Comparison of ENCODE assay signal across 8 cellular contexts in genomic region chr19:7917292-7918061, GRCh38. TPM values are rescaled to one million over a fixed set of nuclear protein-coding genes. Genes with fewer than 3 reads are reported as not detected.
A peak's percentile ranks its signal among the peaks of the same experiment; 100 is the strongest.
DNase-seq lines count a peak whose midpoint lies in the region; ATAC-seq, FAIRE-seq and TF ChIP-seq lines count a peak whose summit lies in the region.

No MANE protein-coding gene starts in this region.

- no peaks in the 10 kb centered on the region for H3K79me2 ChIP-seq in SU-DHL-6 (ENCODE audit: insufficient read depth, low read length)

- no peaks in the 10 kb centered on the region; the same call in none of the 2 replicates for H3K36me3 ChIP-seq in H7 (replicated peaks; ENCODE audit: control insufficient read depth, insufficient read depth, low read length)
- no peaks in the 10 kb centered on the region for H3K36me3 ChIP-seq in SU-DHL-6 (ENCODE audit: low read length)
- H3K36me3 ChIP-seq in small intestine (ENCODE audit: control insufficient read depth in 2 of 2, insufficient read depth in 2 of 2, low read length in 2 of 2): peaks cover 2 to 5% of the 10 kb centered on the region in 2 donors

- H3K4me2 ChIP-seq in SU-DHL-6 (ENCODE audit: low read depth, low read length, poor library complexity, severe bottlenecking): no peak overlapping the region

- 1 to 2% (median 1%) methylated on average over 45 to 70 of the region's 70 CpGs for WGBS in small intestine, 3 donors

- peak; percentile 70 for DNase-seq in AG08395 (ENCODE audit: low spot score)
- DNase-seq in H7: peak; percentile 95
- peak; percentile 34 for DNase-seq in amniotic stem cell (lab: John Stamatoyannopoulos, UW)
- DNase-seq in hepatic stellate cell (ENCODE audit: low spot score): peak; percentile 84
- peak; percentile 50 for DNase-seq in small intestine
- DNase-seq in ureter (ENCODE audit: low spot score): no peak

- no peaks in the 10 kb centered on the region for H4K20me1 ChIP-seq in SU-DHL-6 (ENCODE audit: low read depth, low read length)

- no peak overlapping the region for H2AFZ ChIP-seq in SU-DHL-6 (ENCODE audit: low read depth, low read length, severe bottlenecking)

- no peak for ATAC-seq in GM21515 (IDR thresholded peaks at IDR 0.05; ENCODE audit: unreplicated experiment)

- peak; percentile 17 for TF ChIP-seq CTCF in SU-DHL-6 (IDR thresholded peaks at IDR 0.05; ENCODE audit: insufficient read depth, low read length, poor library complexity, severe bottlenecking)

- H3K4me3 ChIP-seq in H7 (ENCODE audit: insufficient read depth, low read depth, low read length): peak overlapping the region; percentile 41
- no peak overlapping the region for H3K4me3 ChIP-seq in SU-DHL-6 (ENCODE audit: insufficient read depth, low read length, poor library complexity, severe bottlenecking)
- H3K4me3 ChIP-seq in small intestine (ENCODE audit: low read depth in 1 of 2, low read length in 2 of 2): peak overlapping the region in 1 of 2 donors; percentile 77

- 0 out of 2 replicates have a peak, but pooled peaks cover 3% of the 10 kb centered on the region for H3F3A ChIP-seq in SU-DHL-6 (ENCODE audit: insufficient read depth)

- no peak for FAIRE-seq in small intestine (lab: Jason Lieb, UNC)

- H3K4me1 ChIP-seq in small intestine (ENCODE audit: control insufficient read depth in 2 of 2, insufficient read depth in 1 of 2, low read depth in 1 of 2, low read length in 1 of 2): peaks cover 2 to 8% of the 10 kb centered on the region in 2 donors

- H3K9me3 ChIP-seq in SU-DHL-6 (ENCODE audit: insufficient read depth, low read length): no peaks in the 10 kb centered on the region
- no peaks in the 10 kb centered on the region for H3K9me3 ChIP-seq in small intestine (ENCODE audit: control insufficient read depth, low read depth)

- H3K27me3 ChIP-seq in H7 (ENCODE audit: control insufficient read depth, insufficient read depth, low read length): peaks cover 49% of the 10 kb centered on the region
- H3K27me3 ChIP-seq in SU-DHL-6 (ENCODE audit: low read length): no peaks in the 10 kb centered on the region
- H3K27me3 ChIP-seq in small intestine (ENCODE audit: control insufficient read depth in 2 of 2, insufficient read depth in 2 of 2, low read length in 2 of 2): peaks cover 0 to 20% of the 10 kb centered on the region in 2 donors

- H3K9me2 ChIP-seq in SU-DHL-6 (replicated peaks; ENCODE audit: insufficient read depth, low read length): no peaks in the 10 kb centered on the region

- H3K9ac ChIP-seq in SU-DHL-6 (ENCODE audit: low read length): no peak overlapping the region

- H3K27ac ChIP-seq in SU-DHL-6 (ENCODE audit: low read depth, low read length) (no peak overlapping the region), small intestine (ENCODE audit: low read depth in 1 of 2, low read length in 1 of 2) (no peak overlapping the region)

RNA-seq across cellular contexts. Expression of gene SNAPC2, which starts 2.7 kb away (rescaled TPM):
- 25.5 and 25.9 TPM in 2 replicates for total RNA-seq in H7 (2014; rRNA removed; shearing (Covaris generic))
- 10 to 100 TPM; 15.7 to 17.3 (median 17.1) TPM for polyA plus RNA-seq in small intestine
- 21.0 TPM for total RNA-seq in ureter

RNA-seq across cellular contexts. Expression of gene TGFBR3L, which starts 2.8 kb away (rescaled TPM):
- total RNA-seq in H7 (2014; rRNA removed; shearing (Covaris generic)): 1.7 TPM in 1 of 2 replicates, not detected in the other
- polyA plus RNA-seq in small intestine: under 1 TPM in 1 of 3 donors, not detected in 2; 0.21 TPM
- total RNA-seq in ureter: 2.2 TPM

RNA-seq across cellular contexts. Expression of gene CTXN1, which starts 8.5 kb away (rescaled TPM):
- total RNA-seq in H7 (2014; rRNA removed; shearing (Covaris generic)): 5.0 and 10.7 TPM in 2 replicates
- polyA plus RNA-seq in small intestine: 1 to 10 TPM in 1 of 3 donors, not detected in 2; 1.1 TPM
- 2.2 TPM for total RNA-seq in ureter

RNA-seq across cellular contexts. Expression of gene MAP2K7, which starts 13.8 kb away (rescaled TPM):
- total RNA-seq in H7 (2014; rRNA removed; shearing (Covaris generic)): 21.1 and 24.3 TPM in 2 replicates
- polyA plus RNA-seq in small intestine: 10 to 100 TPM; 17.3 to 22.4 (median 20.8) TPM
- 35.1 TPM for total RNA-seq in ureter

RNA-seq across cellular contexts. Expression of gene TIMM44, which starts 26.0 kb away (rescaled TPM):
- total RNA-seq in H7 (2014; rRNA removed; shearing (Covaris generic)): 110 and 131 TPM in 2 replicates
- polyA plus RNA-seq in small intestine: 10 to 100 TPM; 65.1 to 81.4 (median 72.6) TPM
- total RNA-seq in ureter: 78.3 TPM
